ENCODE assay signal across 21 cellular contexts in genomic region chr18:35099911-35100310, GRCh38. TPM values are rescaled to one million over a fixed set of nuclear protein-coding genes. Genes with fewer than 3 reads are reported as not detected.
DNase-seq lines count a peak whose midpoint lies in the region; ATAC-seq, FAIRE-seq and TF ChIP-seq lines count a peak whose summit lies in the region.
"Had no signal": no experiment of that assay in that cellular context is flagged by ENCODE, and none has a peak within 500 bp of the region (broad histone marks: within the 10 kb centered on the region; RNA-seq: fewer than 3 reads in every experiment).

No MANE protein-coding gene starts in this region.

- H3K27me3 ChIP-seq in astrocyte (ENCODE audit: insufficient read depth, low read length): no peaks in the 10 kb centered on the region
- H3K27me3 ChIP-seq in SJCRH30: no peaks in the 10 kb centered on the region
- no peaks in the 10 kb centered on the region for H3K27me3 ChIP-seq in CD8-positive, alpha-beta T cell (ENCODE audit: insufficient read depth, low read length)
- no peaks in the 10 kb centered on the region for H3K27me3 ChIP-seq in uterus
- H3K27me3 ChIP-seq: BE2C had no signal

- CTCF ChIA-PET in CD8-positive, alpha-beta T cell (lab: Charles Lee): interaction anchor here (0.7 kb wide), 1 partner anchor 297 kb away, joined by 3 read pairs; no protein-coding TSS in a partner anchor

- POLR2A ChIA-PET in CD8-positive, alpha-beta T cell (lab: Charles Lee): no interaction called here

- no peaks in the 10 kb centered on the region for H3K9me3 Mint-ChIP-seq in astrocyte (ENCODE audit: unreplicated experiment)
- H3K9me3 Mint-ChIP-seq in CD8-positive, alpha-beta T cell: no peaks in the 10 kb centered on the region
- H3K9me3 Mint-ChIP-seq: CD4-positive, alpha-beta T cell had no signal

- no peak overlapping the region for H2AFZ ChIP-seq in astrocyte (ENCODE audit: low read depth, low read length)

- intact Hi-C loops in CD8-positive, alpha-beta T cell (cut with DNase I, micrococcal nuclease): loop anchor here in 1 of 2 experiments (2.0 kb wide), 1 partner anchor 17 kb away; no protein-coding TSS in a partner anchor
- intact Hi-C loops in uterus (cut with DNase I; ENCODE audit: low total_unique reads): no loop called here

- no peak overlapping the region for H3K4me3 Mint-ChIP-seq in astrocyte (ENCODE audit: unreplicated experiment)
- no peak overlapping the region for H3K4me3 Mint-ChIP-seq in CD8-positive, alpha-beta T cell
- H3K4me3 Mint-ChIP-seq: CD4-positive, alpha-beta T cell had no signal

- no peak overlapping the region for H3K4me2 ChIP-seq in astrocyte (ENCODE audit: low read length)
- H3K4me2 ChIP-seq: SK-N-SH had no signal

- H3K9me3 ChIP-seq in astrocyte (ENCODE audit: insufficient read depth, low read depth, low read length): no peaks in the 10 kb centered on the region
- no peaks in the 10 kb centered on the region for H3K9me3 ChIP-seq in SJCRH30 (replicated peaks)
- H3K9me3 ChIP-seq in CD8-positive, alpha-beta T cell (ENCODE audit: low read length): no peaks in the 10 kb centered on the region
- no peaks in the 10 kb centered on the region for H3K9me3 ChIP-seq in uterus
- H3K9me3 ChIP-seq: BE2C, HAP-1, SK-N-SH had no signal

- peaks cover 3% of the 10 kb centered on the region for H3K36me3 Mint-ChIP-seq in astrocyte (ENCODE audit: low read depth, unreplicated experiment)
- peaks cover 43% of the 10 kb centered on the region for H3K36me3 Mint-ChIP-seq in CD8-positive, alpha-beta T cell

- H3K36me3 ChIP-seq in astrocyte (ENCODE audit: insufficient read depth, low read length) (no peaks in the 10 kb centered on the region), SJCRH30 (no peaks in the 10 kb centered on the region), uterus (no peaks in the 10 kb centered on the region)
- peaks cover 10% of the 10 kb centered on the region for H3K36me3 ChIP-seq in CD8-positive, alpha-beta T cell (ENCODE audit: insufficient read depth, low read length)
- H3K36me3 ChIP-seq: BE2C, HAP-1 had no signal

- H4K20me1 ChIP-seq in astrocyte (ENCODE audit: insufficient read depth, low read length): no peaks in the 10 kb centered on the region

- no peaks in the 10 kb centered on the region for H3K79me2 ChIP-seq in astrocyte (ENCODE audit: insufficient read depth, low read length)

- H3K27me3 Mint-ChIP-seq in astrocyte (ENCODE audit: low read depth, unreplicated experiment): no peaks in the 10 kb centered on the region
- H3K27me3 Mint-ChIP-seq in CD8-positive, alpha-beta T cell (ENCODE audit: low read depth): no peaks in the 10 kb centered on the region
- H3K27me3 Mint-ChIP-seq: CD4-positive, alpha-beta T cell had no signal

- peaks cover 7% of the 10 kb centered on the region for H3K4me1 ChIP-seq in astrocyte (ENCODE audit: insufficient read depth, low read length)
- H3K4me1 ChIP-seq in SJCRH30: no peaks in the 10 kb centered on the region
- H3K4me1 ChIP-seq in CD8-positive, alpha-beta T cell (ENCODE audit: insufficient read depth, low read length): peaks cover 2% of the 10 kb centered on the region
- H3K4me1 ChIP-seq in uterus: no peaks in the 10 kb centered on the region
- H3K4me1 ChIP-seq: BE2C, HAP-1 had no signal

- DNase-seq in HCEC 1CT (peak; percentile 66), astrocyte (ENCODE audit: low read depth) (peak; percentile 51), fibroblast of mammary gland (ENCODE audit: low read depth) (peak; percentile 61), renal cortical epithelial cell (ENCODE audit: low read depth) (peak; percentile 41), COLO829 (ENCODE audit: low spot score) (no peak), SJCRH30 (no peak), uterus (no peak)
- DNase-seq in CD8-positive, alpha-beta T cell: no peak
- DNase-seq: BE2C; CD4-positive, alpha-beta T cell; DMS79; GDM1; KG1; NCI-H1048; NCI-H146; NCI-H510A treated with DMSO at 0.1 percent for 48 hours; SK-N-SH had no signal

- TF ChIP-seq CTCF in astrocyte (IDR thresholded peaks at IDR 0.05; ENCODE audit: insufficient read depth, low read depth, low read length) (no peak), fibroblast of mammary gland (conservative IDR thresholded peaks at IDR 0.05; ENCODE audit: control insufficient read depth, insufficient read depth, low read depth, low read length) (no peak), uterus (IDR thresholded peaks at IDR 0.05) (no peak)
- no peak for TF ChIP-seq CTCF in CD8-positive, alpha-beta T cell (IDR thresholded peaks at IDR 0.05)

- no peak overlapping the region for H3K27ac ChIP-seq in astrocyte (ENCODE audit: low read depth, low read length)
- H3K27ac ChIP-seq in SJCRH30: no peak overlapping the region
- no peak overlapping the region for H3K27ac ChIP-seq in CD8-positive, alpha-beta T cell (ENCODE audit: low read depth, low read length)
- no peak overlapping the region for H3K27ac ChIP-seq in uterus

- H3K27ac Mint-ChIP-seq in astrocyte (ENCODE audit: unreplicated experiment): no peak overlapping the region
- no peak overlapping the region for H3K27ac Mint-ChIP-seq in CD8-positive, alpha-beta T cell
- H3K27ac Mint-ChIP-seq: CD4-positive, alpha-beta T cell had no signal

- H3K4me1 Mint-ChIP-seq in astrocyte (ENCODE audit: low read depth, unreplicated experiment): peaks cover 13% of the 10 kb centered on the region
- peaks cover 27% of the 10 kb centered on the region for H3K4me1 Mint-ChIP-seq in CD8-positive, alpha-beta T cell (ENCODE audit: low read depth)

- H3K4me3 ChIP-seq in astrocyte (ENCODE audit: insufficient read depth, low read depth, low read length): no peak overlapping the region
- no peak overlapping the region for H3K4me3 ChIP-seq in fibroblast of mammary gland (ENCODE audit: control insufficient read depth, low read depth, low read length)
- H3K4me3 ChIP-seq in SJCRH30: no peak overlapping the region
- H3K4me3 ChIP-seq in CD8-positive, alpha-beta T cell (ENCODE audit: low read depth, low read length): no peak overlapping the region
- H3K4me3 ChIP-seq in uterus: no peak overlapping the region
- H3K4me3 ChIP-seq: GM12878, HAP-1 had no signal

- H3K9ac ChIP-seq in astrocyte (ENCODE audit: low read length): no peak overlapping the region
- H3K9ac ChIP-seq: SK-N-SH had no signal

- TF ChIP-seq POLR2A in uterus (IDR thresholded peaks at IDR 0.05): no peak

- no peak for FAIRE-seq in astrocyte (lab: Jason Lieb, UNC)
- FAIRE-seq: GM12878 had no signal

- no peak for ATAC-seq in CD8-positive, alpha-beta T cell
- ATAC-seq: GM12878, Panc1, Right ventricle myocardium inferior had no signal

RNA-seq across cellular contexts. Expression of gene MAPRE2, which starts 58.7 kb away (rescaled TPM):
- total RNA-seq in astrocyte (27.4 and 33.8 TPM in 2 replicates), renal cortical epithelial cell (3.8 and 10.0 TPM in 2 replicates), uterus (10 to 100 TPM in 3 of 4 donors, 1 to 10 TPM in 1; 7.4 to 29.8 (median 21.7) TPM)
- total RNA-seq in SJCRH30 (2014; rRNA removed; shearing (Covaris generic)): 21.3 and 21.5 TPM in 2 replicates
- total RNA-seq in CD8-positive, alpha-beta T cell: 100 to 1,000 TPM; 137 to 145 TPM

Comparison
In these comparisons a context has a peak if more than half of its experiments do, and no peak if none do; other contexts are left out.
1. DNase-seq: peak in HCEC 1CT (single experiment), astrocyte (single experiment), fibroblast of mammary gland (single experiment) and renal cortical epithelial cell (single experiment); none in COLO829 (single experiment), SJCRH30 (0 of 2), CD8-positive, alpha-beta T cell (0 of 7) and uterus (0 of 2).